ENCODE assay signal across 26 cellular contexts in the genomic region with DNA sequence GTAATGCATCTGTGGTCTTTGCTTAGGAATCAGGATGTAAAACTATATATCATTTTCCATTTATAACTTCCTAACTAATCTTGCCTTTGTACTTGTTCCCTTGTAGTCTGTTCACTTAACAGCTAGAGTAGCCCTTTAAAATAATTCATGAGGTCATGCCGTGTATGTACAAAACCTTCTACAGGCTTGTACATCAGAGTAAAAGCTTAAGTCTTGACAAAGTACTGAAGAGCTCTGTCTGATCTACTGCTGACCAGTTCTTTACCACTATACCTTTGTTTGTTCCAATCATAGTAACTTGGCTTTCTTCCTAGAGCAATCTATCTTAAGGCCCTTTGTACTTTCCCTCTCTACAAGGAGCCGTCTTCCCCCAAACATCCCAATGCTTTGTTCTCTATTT.
"Had no signal": no experiment of that assay in that cellular context is flagged by ENCODE, and none has a peak within 500 bp of the region (broad histone marks: within the 10 kb centered on the region; RNA-seq: fewer than 3 reads in every experiment).

No MANE protein-coding gene starts in this region.

- H3K36me3 ChIP-seq: gastrocnemius medialis, prostate gland, uterus had no signal

- H3K4me1 ChIP-seq: gastrocnemius medialis, prostate gland, right lobe of liver, suprapubic skin, transverse colon, upper lobe of right lung, uterus had no signal

- DNase-seq: central memory CD4-positive, alpha-beta T cell; effector CD8-positive, alpha-beta T cell; endodermal cell; foreskin fibroblast; gastrocnemius medialis; head of caudate nucleus; hippocampal formation; immature natural killer cell; islet precursor cell; kidney glomerular epithelial cell; mesenchymal stem cell; naive thymus-derived CD4-positive, alpha-beta T cell; nucleus accumbens; right lobe of liver; stimulated activated CD4-positive, alpha-beta T cell treated with anti-CD3 and anti-CD28 coated beads, Interleukin-2, amount 100 ng/mL, for 24 hours; stimulated activated CD4-positive, alpha-beta T cell treated with anti-CD3 and anti-CD28 coated beads, Interleukin-4, amount 100 ng/mL, for 4 hours; stimulated activated naive CD8-positive, alpha-beta T cell treated with anti-CD3 and anti-CD28 coated beads, Interleukin-15, amount 100 ng/mL, for 72 hours; transverse colon; upper lobe of right lung; uterus had no signal

- FAIRE-seq: colon had no signal

- H3K9me3 ChIP-seq: gastrocnemius medialis, prostate gland, right lobe of liver, suprapubic skin, transverse colon, upper lobe of right lung, uterus had no signal

- H3K27me3 ChIP-seq: gastrocnemius medialis, right lobe of liver, suprapubic skin, transverse colon, upper lobe of right lung, uterus had no signal

- H3K4me3 ChIP-seq: gastrocnemius medialis, prostate gland, right lobe of liver, suprapubic skin, transverse colon, upper lobe of right lung, uterus had no signal

- H3K27ac ChIP-seq: epithelial cell of prostate, gastrocnemius medialis, prostate gland, right lobe of liver, suprapubic skin, transverse colon, upper lobe of right lung, uterus had no signal

- ATAC-seq: esophagus mucosa; gastrocnemius medialis; naive thymus-derived CD4-positive, alpha-beta T cell; right lobe of liver; stimulated activated memory B cell treated with anti-CD40 and anti-IgM and Interleukin-4, amounts not matched to agents 10 μg/mL and 1 μg/mL and 100 μg/mL, for 72 hours; stimulated activated naive CD8-positive, alpha-beta T cell treated with anti-CD3 and anti-CD28 coated beads, Interleukin-15, amount 100 ng/mL, for 72 hours; upper lobe of right lung had no signal
